In the genomic region with DNA sequence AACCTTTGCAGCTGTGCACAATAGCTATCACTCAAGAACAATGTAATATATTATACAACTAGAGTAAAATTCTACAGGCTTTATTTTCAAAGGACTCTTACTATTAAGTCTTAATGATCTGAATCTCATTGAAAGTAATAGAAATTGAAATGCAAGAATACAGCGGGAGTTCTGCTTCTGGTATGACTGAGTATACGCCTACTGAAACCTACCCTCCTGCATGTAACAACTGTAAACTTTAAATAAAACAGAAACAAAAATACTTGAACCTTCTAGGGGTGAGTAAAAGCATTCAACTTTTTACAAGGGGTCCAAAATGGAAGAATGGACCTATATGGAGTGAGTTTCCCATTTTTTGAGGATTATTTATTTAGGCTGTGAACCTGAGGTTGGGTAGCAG, we compare ENCODE assay signal across 18 cellular contexts. TPM values are rescaled to one million over a fixed set of nuclear protein-coding genes. Genes with fewer than 3 reads are reported as not detected.
DNase-seq lines count a peak whose midpoint lies in the region; ATAC-seq and TF ChIP-seq lines count a peak whose summit lies in the region.
"Had no signal": no experiment of that assay in that cellular context is flagged by ENCODE, and none has a peak within 500 bp of the region (broad histone marks: within the 10 kb centered on the region; RNA-seq: fewer than 3 reads in every experiment).

No MANE protein-coding gene starts in this region.

- H2BK5ac ChIP-seq in mesendoderm (ENCODE audit: low read length) = no peak overlapping the region

- H3K4me3 ChIP-seq in mesendoderm (ENCODE audit: low read length) = no peak overlapping the region
- H3K4me3 ChIP-seq: prostate gland, SK-N-MC had no signal

- H2BK15ac ChIP-seq in mesendoderm (replicated peaks; ENCODE audit: low read depth) = no peak overlapping the region

- no peaks in the 10 kb centered on the region for H3K4me1 Mint-ChIP-seq in WTC11
- H3K4me1 Mint-ChIP-seq: activated naive CD8-positive, alpha-beta T cell treated with anti-CD3 and anti-CD28 coated beads for 36 hours; CD8-positive, alpha-beta memory T cell; central memory CD8-positive, alpha-beta T cell had no signal

- H3K27ac ChIP-seq in mesendoderm (ENCODE audit: low read depth, low read length) = no peak overlapping the region
- H3K27ac ChIP-seq: prostate gland, SK-N-MC, VCaP had no signal

- no peak overlapping the region for H3K56ac ChIP-seq in mesendoderm (ENCODE audit: low read length)

- H4K5ac ChIP-seq in mesendoderm (ENCODE audit: low read length) = no peak overlapping the region

- no peaks in the 10 kb centered on the region for H3K79me1 ChIP-seq in mesendoderm (ENCODE audit: low read length)

- no CpG with 5 or more reads among the region's 2 CpGs for WGBS in mesendoderm (ENCODE audit: extremely low coverage, insufficient coverage, low lambda C conversion rate)

- no peak for TF ChIP-seq CTCF in WTC11 (IDR thresholded peaks at IDR 0.05)

- H3K27me3 Mint-ChIP-seq in WTC11 (ENCODE audit: low read depth) = no peaks in the 10 kb centered on the region

- no peaks in the 10 kb centered on the region for H3K4me1 ChIP-seq in mesendoderm (ENCODE audit: control insufficient read depth, low read depth, low read length)
- H3K4me1 ChIP-seq: prostate gland had no signal

- DNase-seq in NCI-H1417 (lab: John Stamatoyannopoulos, UW) = no peak
- no peak for DNase-seq in WTC11 (ENCODE audit: low spot score)
- DNase-seq in medulla oblongata (ENCODE audit: extremely low spot score) = no peak
- no peak for DNase-seq in mesendoderm
- DNase-seq: 8988T; activated CD8-positive, alpha-beta memory T cell treated with anti-CD3 and anti-CD28 coated beads, Interleukin-2, amount 50 U/mL, for 48 hours; activated naive CD8-positive, alpha-beta T cell treated with anti-CD3 and anti-CD28 coated beads for 36 hours; CD8-positive, alpha-beta memory T cell; erythroblast; head of caudate nucleus had no signal

- no peaks in the 10 kb centered on the region for H3K36me3 Mint-ChIP-seq in WTC11
- H3K36me3 Mint-ChIP-seq: activated naive CD8-positive, alpha-beta T cell treated with anti-CD3 and anti-CD28 coated beads for 36 hours; CD8-positive, alpha-beta memory T cell had no signal

- peak; percentile 88 for ATAC-seq in GM18498 (IDR thresholded peaks at IDR 0.05; ENCODE audit: unreplicated experiment)
- peak; percentile 96 for ATAC-seq in GM19395 (IDR thresholded peaks at IDR 0.05; ENCODE audit: unreplicated experiment)
- peak; percentile 95 for ATAC-seq in HG02588 (IDR thresholded peaks at IDR 0.05; ENCODE audit: unreplicated experiment)
- peak; percentile 65 for ATAC-seq in HG03139 (IDR thresholded peaks at IDR 0.05; ENCODE audit: unreplicated experiment)
- no peak for ATAC-seq in WTC11

- no peak overlapping the region for H3K4me3 Mint-ChIP-seq in WTC11
- H3K4me3 Mint-ChIP-seq: activated naive CD8-positive, alpha-beta T cell treated with anti-CD3 and anti-CD28 coated beads for 36 hours; CD8-positive, alpha-beta memory T cell; central memory CD8-positive, alpha-beta T cell had no signal

- no peaks in the 10 kb centered on the region for H3K79me2 ChIP-seq in mesendoderm (ENCODE audit: control insufficient read depth, insufficient read depth, low read length)

- H2AK5ac ChIP-seq in mesendoderm (ENCODE audit: low read length) = no peak overlapping the region

- H3K4me2 ChIP-seq in mesendoderm (ENCODE audit: low read length) = no peak overlapping the region

- no peak overlapping the region for H3K27ac Mint-ChIP-seq in WTC11
- H3K27ac Mint-ChIP-seq: activated naive CD8-positive, alpha-beta T cell treated with anti-CD3 and anti-CD28 coated beads for 36 hours; CD8-positive, alpha-beta memory T cell had no signal

- no peak overlapping the region for H3K23ac ChIP-seq in mesendoderm (ENCODE audit: low read length)

- no peaks in the 10 kb centered on the region for H3K9me3 Mint-ChIP-seq in WTC11
- H3K9me3 Mint-ChIP-seq: activated naive CD8-positive, alpha-beta T cell treated with anti-CD3 and anti-CD28 coated beads for 36 hours; CD8-positive, alpha-beta memory T cell; central memory CD8-positive, alpha-beta T cell had no signal

- H3K36me3 ChIP-seq in mesendoderm (ENCODE audit: control insufficient read depth, insufficient read depth, low read length) = no peaks in the 10 kb centered on the region
- H3K36me3 ChIP-seq: prostate gland had no signal

- H4K8ac ChIP-seq in mesendoderm (ENCODE audit: low read depth, low read length) = no peak overlapping the region

- no peak overlapping the region for H3K9ac ChIP-seq in mesendoderm (ENCODE audit: low read length)

- POLR2A ChIA-PET in WTC11 (lab: Charles Lee) = no interaction called here

- CTCF ChIA-PET in WTC11 (lab: Charles Lee) = no interaction called here

- no peaks in the 10 kb centered on the region for H3K27me3 ChIP-seq in mesendoderm (ENCODE audit: insufficient read depth, low read length, poor library complexity)

- no peak overlapping the region for H2BK120ac ChIP-seq in mesendoderm (ENCODE audit: low read depth, low read length)

- H3K18ac ChIP-seq in mesendoderm (ENCODE audit: low read length) = no peak overlapping the region

- no peak overlapping the region for H3K4ac ChIP-seq in mesendoderm (ENCODE audit: low read depth, low read length)

TF ChIP-seq in WTC11, 78 proteins besides CTCF, POLR2A, EP300 and RAD21 (continues in another document):
- TF ChIP-seq, protein P1, sequence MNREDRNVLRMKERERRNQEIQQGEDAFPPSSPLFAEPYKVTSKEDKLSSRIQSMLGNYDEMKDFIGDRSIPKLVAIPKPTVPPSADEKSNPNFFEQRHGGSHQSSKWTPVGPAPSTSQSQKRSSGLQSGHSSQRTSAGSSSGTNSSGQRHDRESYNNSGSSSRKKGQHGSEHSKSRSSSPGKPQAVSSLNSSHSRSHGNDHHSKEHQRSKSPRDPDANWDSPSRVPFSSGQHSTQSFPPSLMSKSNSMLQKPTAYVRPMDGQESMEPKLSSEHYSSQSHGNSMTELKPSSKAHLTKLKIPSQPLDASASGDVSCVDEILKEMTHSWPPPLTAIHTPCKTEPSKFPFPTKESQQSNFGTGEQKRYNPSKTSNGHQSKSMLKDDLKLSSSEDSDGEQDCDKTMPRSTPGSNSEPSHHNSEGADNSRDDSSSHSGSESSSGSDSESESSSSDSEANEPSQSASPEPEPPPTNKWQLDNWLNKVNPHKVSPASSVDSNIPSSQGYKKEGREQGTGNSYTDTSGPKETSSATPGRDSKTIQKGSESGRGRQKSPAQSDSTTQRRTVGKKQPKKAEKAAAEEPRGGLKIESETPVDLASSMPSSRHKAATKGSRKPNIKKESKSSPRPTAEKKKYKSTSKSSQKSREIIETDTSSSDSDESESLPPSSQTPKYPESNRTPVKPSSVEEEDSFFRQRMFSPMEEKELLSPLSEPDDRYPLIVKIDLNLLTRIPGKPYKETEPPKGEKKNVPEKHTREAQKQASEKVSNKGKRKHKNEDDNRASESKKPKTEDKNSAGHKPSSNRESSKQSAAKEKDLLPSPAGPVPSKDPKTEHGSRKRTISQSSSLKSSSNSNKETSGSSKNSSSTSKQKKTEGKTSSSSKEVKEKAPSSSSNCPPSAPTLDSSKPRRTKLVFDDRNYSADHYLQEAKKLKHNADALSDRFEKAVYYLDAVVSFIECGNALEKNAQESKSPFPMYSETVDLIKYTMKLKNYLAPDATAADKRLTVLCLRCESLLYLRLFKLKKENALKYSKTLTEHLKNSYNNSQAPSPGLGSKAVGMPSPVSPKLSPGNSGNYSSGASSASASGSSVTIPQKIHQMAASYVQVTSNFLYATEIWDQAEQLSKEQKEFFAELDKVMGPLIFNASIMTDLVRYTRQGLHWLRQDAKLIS (CRISPR knock-in tag; IDR thresholded peaks at IDR 0.05; ENCODE audit: borderline replicate concordance) = no peak
- TF ChIP-seq IRF1 (CRISPR knock-in tag; IDR thresholded peaks at IDR 0.05) = no peak
- TF ChIP-seq PRRX2 (CRISPR knock-in tag; IDR thresholded peaks at IDR 0.05) = no peak
- no peak for TF ChIP-seq E2F1 (CRISPR knock-in tag; IDR thresholded peaks at IDR 0.05)
- no peak for TF ChIP-seq ZNF219 (CRISPR knock-in tag; IDR thresholded peaks at IDR 0.05; ENCODE audit: borderline replicate concordance)
- no peak for TF ChIP-seq ZBTB21 (CRISPR knock-in tag; IDR thresholded peaks at IDR 0.05; ENCODE audit: borderline replicate concordance)
- no peak for TF ChIP-seq NR1H2 (CRISPR knock-in tag; IDR thresholded peaks at IDR 0.05)

RNA-seq across cellular contexts. Expression of gene DCHS2, which starts 13.5 kb away (rescaled TPM):
- total RNA-seq in WTC11 (2021) = 1.3 to 1.9 TPM (median 1.4 TPM) in 3 replicates
- 0.17 TPM for polyA plus RNA-seq in mesendoderm (2013, experiment 1 of 2)
- polyA plus RNA-seq in mesendoderm (2013, experiment 2 of 2) = 0.18 TPM
- total RNA-seq: activated naive CD8-positive, alpha-beta T cell treated with anti-CD3 and anti-CD28 coated beads for 36 hours had no signal
- polyA plus RNA-seq: CD8-positive, alpha-beta memory T cell had no signal
